Comparison of ENCODE assay signal across 1 cellular context in the genomic region with DNA sequence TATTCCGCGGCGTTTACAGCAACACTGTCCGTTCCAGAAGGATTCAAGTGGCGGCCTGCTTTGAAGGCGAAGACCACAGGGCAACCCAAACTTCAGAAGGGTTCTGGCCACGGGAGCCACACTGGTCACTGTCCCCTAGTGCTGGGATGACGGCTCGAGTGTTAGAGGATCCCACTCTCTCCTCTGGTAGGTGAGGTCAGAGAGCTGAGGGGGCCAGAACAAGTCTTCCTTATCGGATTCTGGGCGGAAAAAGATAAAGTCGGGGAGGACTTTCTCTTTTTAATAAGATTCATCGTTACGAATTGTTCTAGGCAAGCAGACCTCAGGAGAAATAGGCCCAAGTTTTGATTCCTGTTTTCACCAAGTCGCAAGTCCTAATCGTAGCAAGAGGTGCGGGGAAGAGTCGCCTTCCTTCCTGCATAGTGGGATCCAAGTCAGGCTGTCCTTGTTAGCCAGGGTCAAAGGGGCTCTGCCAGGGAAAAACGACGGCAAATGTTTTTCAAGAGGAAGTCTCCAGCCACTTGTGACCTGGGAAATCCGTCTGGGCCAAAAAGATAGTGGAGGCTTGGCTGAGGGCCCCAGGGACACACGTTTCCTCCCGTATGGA.
A peak's percentile ranks its signal among the peaks of the same experiment; 100 is the strongest.
TF ChIP-seq lines count a peak whose summit lies in the region.

No MANE protein-coding gene starts in this region.

TF ChIP-seq in K562, 482 proteins besides CTCF, POLR2A, EP300 and RAD21 (continued from another document and continues in another):
- TF ChIP-seq, protein P1, sequence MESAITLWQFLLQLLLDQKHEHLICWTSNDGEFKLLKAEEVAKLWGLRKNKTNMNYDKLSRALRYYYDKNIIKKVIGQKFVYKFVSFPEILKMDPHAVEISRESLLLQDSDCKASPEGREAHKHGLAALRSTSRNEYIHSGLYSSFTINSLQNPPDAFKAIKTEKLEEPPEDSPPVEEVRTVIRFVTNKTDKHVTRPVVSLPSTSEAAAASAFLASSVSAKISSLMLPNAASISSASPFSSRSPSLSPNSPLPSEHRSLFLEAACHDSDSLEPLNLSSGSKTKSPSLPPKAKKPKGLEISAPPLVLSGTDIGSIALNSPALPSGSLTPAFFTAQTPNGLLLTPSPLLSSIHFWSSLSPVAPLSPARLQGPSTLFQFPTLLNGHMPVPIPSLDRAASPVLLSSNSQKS (CRISPR knock-in tag; IDR thresholded peaks at IDR 0.05), result no peak
- TF ChIP-seq, protein P2, sequence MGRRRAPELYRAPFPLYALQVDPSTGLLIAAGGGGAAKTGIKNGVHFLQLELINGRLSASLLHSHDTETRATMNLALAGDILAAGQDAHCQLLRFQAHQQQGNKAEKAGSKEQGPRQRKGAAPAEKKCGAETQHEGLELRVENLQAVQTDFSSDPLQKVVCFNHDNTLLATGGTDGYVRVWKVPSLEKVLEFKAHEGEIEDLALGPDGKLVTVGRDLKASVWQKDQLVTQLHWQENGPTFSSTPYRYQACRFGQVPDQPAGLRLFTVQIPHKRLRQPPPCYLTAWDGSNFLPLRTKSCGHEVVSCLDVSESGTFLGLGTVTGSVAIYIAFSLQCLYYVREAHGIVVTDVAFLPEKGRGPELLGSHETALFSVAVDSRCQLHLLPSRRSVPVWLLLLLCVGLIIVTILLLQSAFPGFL (CRISPR knock-in tag; IDR thresholded peaks at IDR 0.05), result no peak
- TF ChIP-seq, protein P3, sequence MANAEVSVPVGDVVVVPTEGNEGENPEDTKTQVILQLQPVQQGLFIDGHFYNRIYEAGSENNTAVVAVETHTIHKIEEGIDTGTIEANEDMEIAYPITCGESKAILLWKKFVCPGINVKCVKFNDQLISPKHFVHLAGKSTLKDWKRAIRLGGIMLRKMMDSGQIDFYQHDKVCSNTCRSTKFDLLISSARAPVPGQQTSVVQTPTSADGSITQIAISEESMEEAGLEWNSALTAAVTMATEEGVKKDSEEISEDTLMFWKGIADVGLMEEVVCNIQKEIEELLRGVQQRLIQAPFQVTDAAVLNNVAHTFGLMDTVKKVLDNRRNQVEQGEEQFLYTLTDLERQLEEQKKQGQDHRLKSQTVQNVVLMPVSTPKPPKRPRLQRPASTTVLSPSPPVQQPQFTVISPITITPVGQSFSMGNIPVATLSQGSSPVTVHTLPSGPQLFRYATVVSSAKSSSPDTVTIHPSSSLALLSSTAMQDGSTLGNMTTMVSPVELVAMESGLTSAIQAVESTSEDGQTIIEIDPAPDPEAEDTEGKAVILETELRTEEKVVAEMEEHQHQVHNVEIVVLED (CRISPR knock-in tag; IDR thresholded peaks at IDR 0.05), result 0 out of 2 replicates have a peak, but pooled peaks have one; percentile 4
- TF ChIP-seq ZFP36 (IDR thresholded peaks at IDR 0.05; ENCODE audit: low read depth, low read length, partially characterized antibody) (no peak), ZNF12 (CRISPR knock-in tag; IDR thresholded peaks at IDR 0.05) (no peak), ZNF79 (CRISPR knock-in tag; IDR thresholded peaks at IDR 0.05; ENCODE audit: low read depth) (no peak), ARID2 (IDR thresholded peaks at IDR 0.05) (peak; percentile 4; the same call in 1 of the 2 replicates), POLR3G (IDR thresholded peaks at IDR 0.05; ENCODE audit: extremely low read depth, insufficient read length, insufficient replicate concordance) (no peak), GATA2 (CRISPR knock-in tag; IDR thresholded peaks at IDR 0.05) (peak; percentile 87), ZNF143 (CRISPR knock-in tag; IDR thresholded peaks at IDR 0.05) (peak; percentile 49; the same call in 1 of the 2 replicates), THRAP3 (IDR thresholded peaks at IDR 0.05; ENCODE audit: borderline replicate concordance) (no peak), YY1 (IDR thresholded peaks at IDR 0.05; ENCODE audit: borderline replicate concordance in 1 of 3, control insufficient read depth in 1 of 3, extremely low read depth in 1 of 3, insufficient read depth in 3 of 3, insufficient read length in 1 of 3, insufficient replicate concordance in 2 of 3, low read depth in 1 of 3, low read length in 2 of 3) (no peak), KDM4B (IDR thresholded peaks at IDR 0.05; ENCODE audit: borderline replicate concordance in 2 of 2, low read depth in 1 of 2) (no peak), ZNF224 (CRISPR knock-in tag; IDR thresholded peaks at IDR 0.05) (peak; percentile 96), ZNF212 (CRISPR knock-in tag; IDR thresholded peaks at IDR 0.05) (no peak), MTA3 (IDR thresholded peaks at IDR 0.05; ENCODE audit: borderline replicate concordance) (peak; percentile 30; the same call in 1 of the 2 replicates), RB1 (IDR thresholded peaks at IDR 0.05; ENCODE audit: low read depth) (no peak), CBX1 (IDR thresholded peaks at IDR 0.05; ENCODE audit: low read depth) (no peak), STAT5A (IDR thresholded peaks at IDR 0.05; ENCODE audit: borderline replicate concordance, low read length) (peak; percentile 64), ZNF140 (CRISPR knock-in tag; IDR thresholded peaks at IDR 0.05) (no peak), ZKSCAN1 (IDR thresholded peaks at IDR 0.05; ENCODE audit: low read depth, low read length) (no peak), HDAC6 (IDR thresholded peaks at IDR 0.05; ENCODE audit: low read depth, low read length) (no peak), SIN3B (IDR thresholded peaks at IDR 0.05; ENCODE audit: low read depth) (no peak), SRSF3 (IDR thresholded peaks at IDR 0.05; ENCODE audit: insufficient read depth, low read length) (no peak), ZBTB7A (IDR thresholded peaks at IDR 0.05; ENCODE audit: borderline replicate concordance, control insufficient read depth, low read depth, low read length) (no peak; the same call in 1 of the 2 replicates), SMARCA4 (IDR thresholded peaks at IDR 0.05) (peak; percentile 94), ZNF239 (CRISPR knock-in tag; IDR thresholded peaks at IDR 0.05) (0 out of 2 replicates have a peak, but pooled peaks have one; percentile 25), ZFP30 (CRISPR knock-in tag; IDR thresholded peaks at IDR 0.05; ENCODE audit: borderline replicate concordance) (no peak), NCOA4 (IDR thresholded peaks at IDR 0.05; ENCODE audit: partially characterized antibody) (no peak), BHLHE40 (IDR thresholded peaks at IDR 0.05; ENCODE audit: low read length) (peak; percentile 80), SIRT6 (IDR thresholded peaks at IDR 0.05; ENCODE audit: low read depth, low read length) (no peak), STAG1 (CRISPR knock-in tag; IDR thresholded peaks at IDR 0.05; ENCODE audit: borderline replicate concordance) (no peak), MAFK (IDR thresholded peaks at IDR 0.05; ENCODE audit: low read length) (no peak), FOXK2 (conservative IDR thresholded peaks at IDR 0.05 in 1 of 2, IDR thresholded peaks at IDR 0.05 in 1 of 2; ENCODE audit: low read depth in 2 of 2) (0 out of 4 replicates have a peak, but pooled peaks of 1 of the 2 experiments have one; percentile 34), NFATC3 (IDR thresholded peaks at IDR 0.05) (no peak), ZNF589 (CRISPR knock-in tag; IDR thresholded peaks at IDR 0.05; ENCODE audit: low read depth) (no peak), ZNF584 (CRISPR knock-in tag; IDR thresholded peaks at IDR 0.05; ENCODE audit: low read depth) (no peak), HNRNPH1 (optimal IDR thresholded peaks at IDR 0.05; ENCODE audit: low read depth, low read length) (no peak), SMAD3 (CRISPR knock-in tag; conservative IDR thresholded peaks at IDR 0.05) (no peak; the same call in 1 of the 2 replicates), KLF13 (tag; IDR thresholded peaks at IDR 0.05; ENCODE audit: borderline replicate concordance, low read depth) (peak; percentile 19; the same call in 1 of the 2 replicates), ZNF165 (CRISPR knock-in tag; IDR thresholded peaks at IDR 0.05; ENCODE audit: borderline replicate concordance) (0 out of 2 replicates have a peak, but pooled peaks have one; percentile 14), SMAD4 (CRISPR knock-in tag; conservative IDR thresholded peaks at IDR 0.05) (peak; percentile 72), ZFP1 (CRISPR knock-in tag; IDR thresholded peaks at IDR 0.05) (no peak), MCM7 (IDR thresholded peaks at IDR 0.05) (no peak)
- TF ChIP-seq, protein P4, sequence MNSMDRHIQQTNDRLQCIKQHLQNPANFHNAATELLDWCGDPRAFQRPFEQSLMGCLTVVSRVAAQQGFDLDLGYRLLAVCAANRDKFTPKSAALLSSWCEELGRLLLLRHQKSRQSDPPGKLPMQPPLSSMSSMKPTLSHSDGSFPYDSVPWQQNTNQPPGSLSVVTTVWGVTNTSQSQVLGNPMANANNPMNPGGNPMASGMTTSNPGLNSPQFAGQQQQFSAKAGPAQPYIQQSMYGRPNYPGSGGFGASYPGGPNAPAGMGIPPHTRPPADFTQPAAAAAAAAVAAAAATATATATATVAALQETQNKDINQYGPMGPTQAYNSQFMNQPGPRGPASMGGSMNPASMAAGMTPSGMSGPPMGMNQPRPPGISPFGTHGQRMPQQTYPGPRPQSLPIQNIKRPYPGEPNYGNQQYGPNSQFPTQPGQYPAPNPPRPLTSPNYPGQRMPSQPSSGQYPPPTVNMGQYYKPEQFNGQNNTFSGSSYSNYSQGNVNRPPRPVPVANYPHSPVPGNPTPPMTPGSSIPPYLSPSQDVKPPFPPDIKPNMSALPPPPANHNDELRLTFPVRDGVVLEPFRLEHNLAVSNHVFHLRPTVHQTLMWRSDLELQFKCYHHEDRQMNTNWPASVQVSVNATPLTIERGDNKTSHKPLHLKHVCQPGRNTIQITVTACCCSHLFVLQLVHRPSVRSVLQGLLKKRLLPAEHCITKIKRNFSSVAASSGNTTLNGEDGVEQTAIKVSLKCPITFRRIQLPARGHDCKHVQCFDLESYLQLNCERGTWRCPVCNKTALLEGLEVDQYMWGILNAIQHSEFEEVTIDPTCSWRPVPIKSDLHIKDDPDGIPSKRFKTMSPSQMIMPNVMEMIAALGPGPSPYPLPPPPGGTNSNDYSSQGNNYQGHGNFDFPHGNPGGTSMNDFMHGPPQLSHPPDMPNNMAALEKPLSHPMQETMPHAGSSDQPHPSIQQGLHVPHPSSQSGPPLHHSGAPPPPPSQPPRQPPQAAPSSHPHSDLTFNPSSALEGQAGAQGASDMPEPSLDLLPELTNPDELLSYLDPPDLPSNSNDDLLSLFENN (IDR thresholded peaks at IDR 0.05; ENCODE audit: low read depth in 2 of 2, low read length in 2 of 2), result peak in 1 of 2 experiments; percentile 13; a peak in 2 of 4 replicates
- TF ChIP-seq, protein P5, sequence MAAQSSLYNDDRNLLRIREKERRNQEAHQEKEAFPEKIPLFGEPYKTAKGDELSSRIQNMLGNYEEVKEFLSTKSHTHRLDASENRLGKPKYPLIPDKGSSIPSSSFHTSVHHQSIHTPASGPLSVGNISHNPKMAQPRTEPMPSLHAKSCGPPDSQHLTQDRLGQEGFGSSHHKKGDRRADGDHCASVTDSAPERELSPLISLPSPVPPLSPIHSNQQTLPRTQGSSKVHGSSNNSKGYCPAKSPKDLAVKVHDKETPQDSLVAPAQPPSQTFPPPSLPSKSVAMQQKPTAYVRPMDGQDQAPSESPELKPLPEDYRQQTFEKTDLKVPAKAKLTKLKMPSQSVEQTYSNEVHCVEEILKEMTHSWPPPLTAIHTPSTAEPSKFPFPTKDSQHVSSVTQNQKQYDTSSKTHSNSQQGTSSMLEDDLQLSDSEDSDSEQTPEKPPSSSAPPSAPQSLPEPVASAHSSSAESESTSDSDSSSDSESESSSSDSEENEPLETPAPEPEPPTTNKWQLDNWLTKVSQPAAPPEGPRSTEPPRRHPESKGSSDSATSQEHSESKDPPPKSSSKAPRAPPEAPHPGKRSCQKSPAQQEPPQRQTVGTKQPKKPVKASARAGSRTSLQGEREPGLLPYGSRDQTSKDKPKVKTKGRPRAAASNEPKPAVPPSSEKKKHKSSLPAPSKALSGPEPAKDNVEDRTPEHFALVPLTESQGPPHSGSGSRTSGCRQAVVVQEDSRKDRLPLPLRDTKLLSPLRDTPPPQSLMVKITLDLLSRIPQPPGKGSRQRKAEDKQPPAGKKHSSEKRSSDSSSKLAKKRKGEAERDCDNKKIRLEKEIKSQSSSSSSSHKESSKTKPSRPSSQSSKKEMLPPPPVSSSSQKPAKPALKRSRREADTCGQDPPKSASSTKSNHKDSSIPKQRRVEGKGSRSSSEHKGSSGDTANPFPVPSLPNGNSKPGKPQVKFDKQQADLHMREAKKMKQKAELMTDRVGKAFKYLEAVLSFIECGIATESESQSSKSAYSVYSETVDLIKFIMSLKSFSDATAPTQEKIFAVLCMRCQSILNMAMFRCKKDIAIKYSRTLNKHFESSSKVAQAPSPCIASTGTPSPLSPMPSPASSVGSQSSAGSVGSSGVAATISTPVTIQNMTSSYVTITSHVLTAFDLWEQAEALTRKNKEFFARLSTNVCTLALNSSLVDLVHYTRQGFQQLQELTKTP (IDR thresholded peaks at IDR 0.05; ENCODE audit: low read depth in 1 of 2, partially characterized antibody in 2 of 2), result peak; percentile 47 to 59
- TF ChIP-seq, protein P6, sequence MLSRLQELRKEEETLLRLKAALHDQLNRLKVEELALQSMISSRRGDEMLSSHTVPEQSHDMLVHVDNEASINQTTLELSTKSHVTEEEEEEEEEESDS (CRISPR knock-in tag; IDR thresholded peaks at IDR 0.05), result no peak
- TF ChIP-seq, protein P7, sequence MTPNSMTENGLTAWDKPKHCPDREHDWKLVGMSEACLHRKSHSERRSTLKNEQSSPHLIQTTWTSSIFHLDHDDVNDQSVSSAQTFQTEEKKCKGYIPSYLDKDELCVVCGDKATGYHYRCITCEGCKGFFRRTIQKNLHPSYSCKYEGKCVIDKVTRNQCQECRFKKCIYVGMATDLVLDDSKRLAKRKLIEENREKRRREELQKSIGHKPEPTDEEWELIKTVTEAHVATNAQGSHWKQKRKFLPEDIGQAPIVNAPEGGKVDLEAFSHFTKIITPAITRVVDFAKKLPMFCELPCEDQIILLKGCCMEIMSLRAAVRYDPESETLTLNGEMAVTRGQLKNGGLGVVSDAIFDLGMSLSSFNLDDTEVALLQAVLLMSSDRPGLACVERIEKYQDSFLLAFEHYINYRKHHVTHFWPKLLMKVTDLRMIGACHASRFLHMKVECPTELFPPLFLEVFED (CRISPR knock-in tag; conservative IDR thresholded peaks at IDR 0.05), result 0 out of 2 replicates have a peak, but pooled peaks have one; percentile 16
- TF ChIP-seq, protein P8, sequence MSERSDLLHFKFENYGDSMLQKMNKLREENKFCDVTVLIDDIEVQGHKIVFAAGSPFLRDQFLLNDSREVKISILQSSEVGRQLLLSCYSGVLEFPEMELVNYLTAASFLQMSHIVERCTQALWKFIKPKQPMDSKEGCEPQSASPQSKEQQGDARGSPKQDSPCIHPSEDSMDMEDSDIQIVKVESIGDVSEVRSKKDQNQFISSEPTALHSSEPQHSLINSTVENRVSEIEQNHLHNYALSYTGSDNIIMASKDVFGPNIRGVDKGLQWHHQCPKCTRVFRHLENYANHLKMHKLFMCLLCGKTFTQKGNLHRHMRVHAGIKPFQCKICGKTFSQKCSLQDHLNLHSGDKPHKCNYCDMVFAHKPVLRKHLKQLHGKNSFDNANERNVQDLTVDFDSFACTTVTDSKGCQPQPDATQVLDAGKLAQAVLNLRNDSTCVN (CRISPR knock-in tag; IDR thresholded peaks at IDR 0.05), result no peak
